In genomic region chr5:123269436-123269835, GRCh38 we compare ENCODE assay signal across 18 cellular contexts.
A peak's percentile ranks its signal among the peaks of the same experiment; 100 is the strongest.
DNase-seq lines count a peak whose midpoint lies in the region; ATAC-seq and TF ChIP-seq lines count a peak whose summit lies in the region.
"Had no signal": no experiment of that assay in that cellular context is flagged by ENCODE, and none has a peak within 500 bp of the region (broad histone marks: within the 10 kb centered on the region; RNA-seq: fewer than 3 reads in every experiment).

No MANE protein-coding gene starts in this region.

- H3K4me1 ChIP-seq in ascending aorta, result peaks cover 6 to 32% of the 10 kb centered on the region in 2 donors
- H3K4me1 ChIP-seq in thoracic aorta (ENCODE audit: control insufficient read depth in 1 of 2, low read depth in 2 of 2), result peaks cover 21 to 67% of the 10 kb centered on the region in 2 donors
- H3K4me1 ChIP-seq in A673 (ENCODE audit: insufficient read depth, low read length, poor library complexity, severe bottlenecking), result peaks cover 4% of the 10 kb centered on the region
- H3K4me1 ChIP-seq: BE2C; BLaER1 treated with 17β-estradiol and CSF1 and Interleukin-3, amounts not matched to agents 10 nM and 100 nM had no signal

- no peaks in the 10 kb centered on the region for H3K27me3 ChIP-seq in ascending aorta
- H3K27me3 ChIP-seq in thoracic aorta (replicated peaks; ENCODE audit: insufficient read depth), result no peaks in the 10 kb centered on the region
- no peaks in the 10 kb centered on the region for H3K27me3 ChIP-seq in A673 (replicated peaks; ENCODE audit: insufficient read depth, low read depth, low read length, poor library complexity)
- H3K27me3 ChIP-seq: BLaER1 treated with 17β-estradiol and CSF1 and Interleukin-3, amounts not matched to agents 10 nM and 100 nM had no signal

- no TSS peak for BruUV-seq in A673 (replicated peaks; lab: Mats Ljungman, UMichigan)

- no peak for TF ChIP-seq CTCF in ascending aorta (IDR thresholded peaks at IDR 0.05)
- no peak for TF ChIP-seq CTCF in coronary artery (IDR thresholded peaks at IDR 0.05)
- no peak for TF ChIP-seq CTCF in thoracic aorta (IDR thresholded peaks at IDR 0.05)
- TF ChIP-seq CTCF in A673 (conservative IDR thresholded peaks at IDR 0.05; ENCODE audit: low read depth, low read length), result no peak

- intact Hi-C loops in ascending aorta (cut with DNase I), result loop anchor here (5.0 kb wide), 1 partner anchor 42 kb away; no protein-coding TSS in a partner anchor
- intact Hi-C loops in A673 (cut with micrococcal nuclease; ENCODE audit: unreplicated experiment), result no loop called here

- H3K36me3 ChIP-seq in ascending aorta, result no peaks in the 10 kb centered on the region
- H3K36me3 ChIP-seq in thoracic aorta, result no peaks in the 10 kb centered on the region
- H3K36me3 ChIP-seq in A673 (ENCODE audit: insufficient read depth, low read length, poor library complexity, severe bottlenecking), result no peaks in the 10 kb centered on the region
- H3K36me3 ChIP-seq: BE2C; BLaER1 treated with 17β-estradiol and CSF1 and Interleukin-3, amounts not matched to agents 10 nM and 100 nM; HAP-1 had no signal

- CTCF ChIA-PET in A673 (lab: Charles Lee), result no interaction called here

- H3K9me3 ChIP-seq in ascending aorta (no peaks in the 10 kb centered on the region), thoracic aorta (no peaks in the 10 kb centered on the region), A673 (ENCODE audit: low read depth, low read length, poor library complexity, severe bottlenecking) (no peaks in the 10 kb centered on the region)
- H3K9me3 ChIP-seq: BE2C; BLaER1 treated with 17β-estradiol and CSF1 and Interleukin-3, amounts not matched to agents 10 nM and 100 nM; HAP-1 had no signal

- POLR2A ChIA-PET in A673 (lab: Charles Lee; ENCODE audit: low non-redundant PET), result no interaction called here

- no peak for DNase-seq in ascending aorta (ENCODE audit: low spot score in 2 of 2)
- DNase-seq in coronary artery (ENCODE audit: low spot score), result no peak
- no peak for DNase-seq in thoracic aorta (ENCODE audit: low spot score)
- no peak for DNase-seq in NOMO-1 treated with DMSO at 0.1 percent for 48 hours (lab: John Stamatoyannopoulos, UW; ENCODE audit: unreplicated experiment)
- DNase-seq in A673 (ENCODE audit: low spot score), result no peak
- no peak for DNase-seq in activated T-cell treated with anti-CD3 and anti-CD28 coated beads, Interleukin-2, amount 50 U/mL, for 1 hour
- DNase-seq: ACHN; AML-193; BE2C; CD4-positive, alpha-beta T cell; CD8-positive, alpha-beta memory T cell; DMS53; DMS79 treated with DMSO at 0.1 percent for 48 hours; GF-D8; GOT3; HFFc6 had no signal

- H3K27ac ChIP-seq in ascending aorta (peak overlapping the region; percentile 83 to 88), coronary artery (peak overlapping the region; percentile 53 to 67), thoracic aorta (peak overlapping the region; percentile 86 to 87), A673 (ENCODE audit: low read depth, low read length, poor library complexity, severe bottlenecking) (no peak overlapping the region)
- H3K27ac ChIP-seq: BLaER1 treated with 17β-estradiol and CSF1 and Interleukin-3, amounts not matched to agents 10 nM and 100 nM had no signal

- ATAC-seq in thoracic aorta (ENCODE audit: insufficient number of reproducible peaks, low FRiP score, low read depth), result no peak

- H3K4me3 ChIP-seq in ascending aorta, result no peak overlapping the region
- no peak overlapping the region for H3K4me3 ChIP-seq in coronary artery
- H3K4me3 ChIP-seq in thoracic aorta, result no peak overlapping the region
- no peak overlapping the region for H3K4me3 ChIP-seq in A673 (ENCODE audit: low read depth, low read length, poor library complexity, severe bottlenecking)
- H3K4me3 ChIP-seq: BLaER1 treated with 17β-estradiol and CSF1 and Interleukin-3, amounts not matched to agents 10 nM and 100 nM; HAP-1 had no signal
